22 cellular contexts compared by ENCODE assay signal in genomic region chr1:71039666-71040262, GRCh38. TPM values are rescaled to one million over a fixed set of nuclear protein-coding genes. Genes with fewer than 3 reads are reported as not detected.
"Had no signal": no experiment of that assay in that cellular context is flagged by ENCODE, and none has a peak within 500 bp of the region (broad histone marks: within the 10 kb centered on the region; RNA-seq: fewer than 3 reads in every experiment).

No MANE protein-coding gene starts in this region.

- H3K27ac ChIP-seq: coronary artery, esophagus squamous epithelium, gastroesophageal sphincter, left ventricle myocardium inferior, prostate gland, VCaP had no signal

- H3K4me3 ChIP-seq: coronary artery, esophagus squamous epithelium, gastroesophageal sphincter, left ventricle myocardium inferior, prostate gland, thoracic aorta had no signal

- DNase-seq: activated CD4-positive, alpha-beta T cell treated with anti-CD3 and anti-CD28 coated beads, Interleukin-2, amount 50 U/mL, for 1 hour; activated CD4-positive, CD25-positive, alpha-beta regulatory T cell treated with anti-CD3 and anti-CD28 coated beads, Interleukin-2, amount 50 U/mL, for 72 hours; activated CD8-positive, alpha-beta memory T cell treated with anti-CD3 and anti-CD28 coated beads, Interleukin-2, amount 50 U/mL, for 48 hours; activated naive CD4-positive, alpha-beta T cell; activated naive CD8-positive, alpha-beta T cell treated with anti-CD3 and anti-CD28 coated beads, Interleukin-2, amount 10 ng/mL, durations not matched to agents 7 days and 5 days; activated T-cell treated with anti-CD3 and anti-CD28 coated beads, Interleukin-2, amount 50 U/mL, for 4 hours; amygdala; cerebellar nuclear complex; esophagus squamous epithelium; head of caudate nucleus; hypothalamus; left ventricle myocardium inferior; naive thymus-derived CD4-positive, alpha-beta T cell; stimulated activated CD4-positive, alpha-beta T cell treated with anti-CD3 and anti-CD28 coated beads, Interleukin-4, amount 100 ng/mL, for 1 hour; stimulated activated naive CD4-positive, alpha-beta T cell had no signal

- H3K4me1 ChIP-seq: left ventricle myocardium inferior, prostate gland had no signal

- ATAC-seq: activated T-cell treated with anti-CD3 and anti-CD28 coated beads, Interleukin-2, amount 50 U/mL, for 4 hours; gastroesophageal sphincter; naive thymus-derived CD4-positive, alpha-beta T cell had no signal

- H3K9me3 ChIP-seq: esophagus squamous epithelium, gastroesophageal sphincter, left ventricle myocardium inferior, prostate gland, thoracic aorta had no signal

- H3K36me3 ChIP-seq: esophagus squamous epithelium, gastroesophageal sphincter, left ventricle myocardium inferior, prostate gland, thoracic aorta had no signal

RNA-seq across cellular contexts. Expression of gene PTGER3, which starts 7.9 kb away (rescaled TPM):
- total RNA-seq: activated CD8-positive, alpha-beta memory T cell treated with anti-CD3 and anti-CD28 coated beads for 36 hours; osteocyte had no signal
